Comparison of ENCODE assay signal across 25 cellular contexts in the genomic region with DNA sequence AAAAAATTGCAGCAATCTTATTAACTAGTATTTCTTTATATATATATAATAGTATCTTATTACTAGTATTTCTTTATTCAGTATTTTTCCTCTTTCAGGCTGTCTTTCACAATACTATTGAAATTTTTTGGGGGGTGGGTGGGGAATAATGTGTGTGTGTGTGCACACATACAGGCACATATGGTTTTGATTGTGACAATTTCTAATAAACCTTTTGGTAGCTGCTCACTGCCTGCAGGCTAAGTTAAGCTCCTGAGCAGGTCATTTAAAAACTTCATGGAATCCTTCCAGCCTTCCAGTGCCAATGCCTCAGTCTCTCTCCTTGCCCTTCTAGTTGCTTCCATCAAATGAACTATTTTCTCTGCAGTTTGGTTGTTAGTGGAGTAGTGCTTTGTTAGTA.
A peak's percentile ranks its signal among the peaks of the same experiment; 100 is the strongest.
DNase-seq lines count a peak whose midpoint lies in the region; ATAC-seq, FAIRE-seq and TF ChIP-seq lines count a peak whose summit lies in the region.
"Had no signal": no experiment of that assay in that cellular context is flagged by ENCODE, and none has a peak within 500 bp of the region (broad histone marks: within the 10 kb centered on the region; RNA-seq: fewer than 3 reads in every experiment).

No MANE protein-coding gene starts in this region.

- no peaks in the 10 kb centered on the region for H3K9me3 ChIP-seq in adipocyte (ENCODE audit: control insufficient read depth, low read length)
- H3K9me3 ChIP-seq: gastrocnemius medialis, lower lobe of right lung, prostate gland, suprapubic skin had no signal

- H3K27me3 Mint-ChIP-seq in activated CD8-positive, alpha-beta memory T cell treated with anti-CD3 and anti-CD28 coated beads, Interleukin-2, amount 10 ng/mL, durations not matched to agents 7 days and 5 days, result no peaks in the 10 kb centered on the region
- no peaks in the 10 kb centered on the region for H3K27me3 Mint-ChIP-seq in IgD-negative memory B cell
- no peaks in the 10 kb centered on the region for H3K27me3 Mint-ChIP-seq in stimulated activated memory B cell treated with anti-CD40 and anti-IgM and Interleukin-4, amounts not matched to agents 10 μg/mL and 1 μg/mL and 100 μg/mL, for 72 hours
- H3K27me3 Mint-ChIP-seq: brain had no signal

- H3K4me3 ChIP-seq in adipocyte (ENCODE audit: low read length), result no peak overlapping the region
- H3K4me3 ChIP-seq: gastrocnemius medialis, lower lobe of right lung, prostate gland, suprapubic skin had no signal

- no peak for ATAC-seq in activated CD8-positive, alpha-beta memory T cell treated with anti-CD3 and anti-CD28 coated beads, Interleukin-2, amount 10 ng/mL, durations not matched to agents 7 days and 5 days
- ATAC-seq in stimulated activated memory B cell treated with anti-CD40 and anti-IgM and Interleukin-4, amounts not matched to agents 10 μg/mL and 1 μg/mL and 100 μg/mL, for 72 hours, result no peak
- ATAC-seq in GM19395 (IDR thresholded peaks at IDR 0.05; ENCODE audit: unreplicated experiment), result no peak
- ATAC-seq: gastrocnemius medialis, lower lobe of right lung, Right ventricle myocardium inferior had no signal

- no peak overlapping the region for H3K4me3 Mint-ChIP-seq in activated CD8-positive, alpha-beta memory T cell treated with anti-CD3 and anti-CD28 coated beads, Interleukin-2, amount 10 ng/mL, durations not matched to agents 7 days and 5 days
- peak overlapping the region in 1 of 4 donors; percentile 31 for H3K4me3 Mint-ChIP-seq in IgD-negative memory B cell
- H3K4me3 Mint-ChIP-seq in stimulated activated memory B cell treated with anti-CD40 and anti-IgM and Interleukin-4, amounts not matched to agents 10 μg/mL and 1 μg/mL and 100 μg/mL, for 72 hours, result no peak overlapping the region
- H3K4me3 Mint-ChIP-seq: brain had no signal

- CTCF ChIA-PET in activated CD8-positive, alpha-beta memory T cell treated with anti-CD3 and anti-CD28 coated beads, Interleukin-2, amount 10 ng/mL, durations not matched to agents 7 days and 5 days (lab: Charles Lee), result interaction anchor here (0.9 kb wide), 1 partner anchor 355 kb away, joined by 3 read pairs; no protein-coding TSS in a partner anchor

- H3K4me1 Mint-ChIP-seq in activated CD8-positive, alpha-beta memory T cell treated with anti-CD3 and anti-CD28 coated beads, Interleukin-2, amount 10 ng/mL, durations not matched to agents 7 days and 5 days, result peaks cover 38% of the 10 kb centered on the region
- peaks cover 21 to 56% (median 37%) of the 10 kb centered on the region in 3 donors for H3K4me1 Mint-ChIP-seq in IgD-negative memory B cell
- H3K4me1 Mint-ChIP-seq in stimulated activated memory B cell treated with anti-CD40 and anti-IgM and Interleukin-4, amounts not matched to agents 10 μg/mL and 1 μg/mL and 100 μg/mL, for 72 hours, result peaks cover 62% of the 10 kb centered on the region

- no peak for DNase-seq in activated CD8-positive, alpha-beta memory T cell treated with anti-CD3 and anti-CD28 coated beads, Interleukin-2, amount 10 ng/mL, durations not matched to agents 7 days and 5 days
- DNase-seq in activated CD8-positive, alpha-beta memory T cell treated with anti-CD3 and anti-CD28 coated beads, Interleukin-2, amount 50 U/mL, for 48 hours, result no peak
- DNase-seq in adipocyte (ENCODE audit: low read depth) (peak; percentile 61), GM19238 (ENCODE audit: insufficient read length, low spot score) (no peak), GM12892 (ENCODE audit: insufficient read length) (no peak)
- DNase-seq: activated CD4-positive, alpha-beta T cell treated with anti-CD3 and anti-CD28 coated beads, Interleukin-2, amount 50 U/mL, for 48 hours; DMS53; effector memory CD4-positive, alpha-beta T cell; gastrocnemius medialis; Kasumi-1; lower lobe of right lung; NCI-H1092; NCI-H1930; NCI-H226; NCI-H774; OCI-M1 had no signal

- no peaks in the 10 kb centered on the region for H3K9me3 Mint-ChIP-seq in activated CD8-positive, alpha-beta memory T cell treated with anti-CD3 and anti-CD28 coated beads, Interleukin-2, amount 10 ng/mL, durations not matched to agents 7 days and 5 days (ENCODE audit: low read depth)
- no peaks in the 10 kb centered on the region for H3K9me3 Mint-ChIP-seq in IgD-negative memory B cell
- no peaks in the 10 kb centered on the region for H3K9me3 Mint-ChIP-seq in stimulated activated memory B cell treated with anti-CD40 and anti-IgM and Interleukin-4, amounts not matched to agents 10 μg/mL and 1 μg/mL and 100 μg/mL, for 72 hours
- H3K9me3 Mint-ChIP-seq: brain had no signal

- no peak for TF ChIP-seq POLR2A in GM12892 (IDR thresholded peaks at IDR 0.05; ENCODE audit: low read depth, low read length)

- H3K36me3 ChIP-seq in adipocyte (ENCODE audit: control insufficient read depth, insufficient read depth, low read length, severe bottlenecking), result no peaks in the 10 kb centered on the region
- H3K36me3 ChIP-seq: gastrocnemius medialis, lower lobe of right lung, prostate gland, suprapubic skin had no signal

- FAIRE-seq in GM12892 (lab: Jason Lieb, UNC), result no peak
- FAIRE-seq: keratinocyte, urothelium cell line had no signal

- H3K27me3 ChIP-seq in adipocyte (replicated peaks; ENCODE audit: control insufficient read depth, insufficient read depth, low read length), result no peaks in the 10 kb centered on the region
- H3K27me3 ChIP-seq: gastrocnemius medialis, suprapubic skin had no signal

- H3K27ac Mint-ChIP-seq in activated CD8-positive, alpha-beta memory T cell treated with anti-CD3 and anti-CD28 coated beads, Interleukin-2, amount 10 ng/mL, durations not matched to agents 7 days and 5 days, result peak overlapping the region; percentile 22
- peak overlapping the region; percentile 70 to 95 (median 81) for H3K27ac Mint-ChIP-seq in IgD-negative memory B cell
- H3K27ac Mint-ChIP-seq in stimulated activated memory B cell treated with anti-CD40 and anti-IgM and Interleukin-4, amounts not matched to agents 10 μg/mL and 1 μg/mL and 100 μg/mL, for 72 hours, result peak overlapping the region; percentile 92

- peaks cover 23% of the 10 kb centered on the region for H3K4me1 ChIP-seq in adipocyte (ENCODE audit: control insufficient read depth, insufficient read depth, low read length)
- H3K4me1 ChIP-seq: gastrocnemius medialis, prostate gland had no signal

- H3K36me3 Mint-ChIP-seq in activated CD8-positive, alpha-beta memory T cell treated with anti-CD3 and anti-CD28 coated beads, Interleukin-2, amount 10 ng/mL, durations not matched to agents 7 days and 5 days, result peaks cover 8% of the 10 kb centered on the region
- peaks cover 2% of the 10 kb centered on the region for H3K36me3 Mint-ChIP-seq in IgD-negative memory B cell
- peaks cover 2% of the 10 kb centered on the region for H3K36me3 Mint-ChIP-seq in stimulated activated memory B cell treated with anti-CD40 and anti-IgM and Interleukin-4, amounts not matched to agents 10 μg/mL and 1 μg/mL and 100 μg/mL, for 72 hours
- H3K36me3 Mint-ChIP-seq: brain had no signal

- H3K9ac ChIP-seq in adipocyte (ENCODE audit: low read length), result no peak overlapping the region

Comparison
In these comparisons a context has a peak if more than half of its experiments do, and no peak if none do; other contexts are left out.
1. H3K27ac Mint-ChIP-seq: peak in every context shown above with its lines; median percentile 92 in stimulated activated memory B cell treated with anti-CD40 and anti-IgM and Interleukin-4, amounts not matched to agents 10 μg/mL and 1 μg/mL and 100 μg/mL, for 72 hours; 81 in IgD-negative memory B cell; 22 in activated CD8-positive, alpha-beta memory T cell treated with anti-CD3 and anti-CD28 coated beads, Interleukin-2, amount 10 ng/mL, durations not matched to agents 7 days and 5 days.